Comparison of ENCODE assay signal across 34 cellular contexts in the genomic region with DNA sequence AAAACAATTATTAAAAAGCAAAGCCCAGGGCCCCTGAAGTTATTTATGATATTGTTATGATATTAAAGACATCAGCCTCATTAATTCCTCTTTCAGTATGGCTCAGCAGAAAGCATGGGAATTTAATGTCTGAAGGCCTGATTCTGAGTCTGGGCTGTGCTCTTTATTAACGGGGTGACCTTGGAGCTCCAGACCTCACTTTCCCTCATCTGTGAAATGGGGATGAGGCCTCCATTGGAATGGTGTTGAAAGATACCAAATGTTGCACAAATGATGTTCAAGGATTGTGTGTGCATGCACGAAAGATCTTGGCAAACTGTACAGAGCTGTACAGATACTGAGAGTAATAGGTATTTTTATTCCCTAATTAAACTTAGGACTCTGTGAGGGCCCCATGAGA.
"Had no signal": no experiment of that assay in that cellular context is flagged by ENCODE, and none has a peak within 500 bp of the region (broad histone marks: within the 10 kb centered on the region; RNA-seq: fewer than 3 reads in every experiment).

No MANE protein-coding gene starts in this region.

- DNase-seq: activated effector memory CD4-positive, alpha-beta T cell treated with anti-CD3 and anti-CD28 coated beads, Interleukin-2, amount 50 U/mL, for 16 hours; activated effector memory CD4-positive, alpha-beta T cell treated with Interleukin-2 at 50 U/mL for 16 hours; activated gamma-delta T cell; activated gamma-delta T cell treated with Interleukin-2 at 50 U/mL for 16 hours; activated naive CD4-positive, alpha-beta T cell; activated naive CD4-positive, alpha-beta T cell treated with anti-CD3 and anti-CD28 coated beads for 36 hours; activated naive CD4-positive, alpha-beta T cell treated with anti-CD3 and anti-CD28 coated beads, Interleukin-2, amount 10 ng/mL, durations not matched to agents 7 days and 5 days; activated naive CD4-positive, alpha-beta T cell treated with anti-CD3 and anti-CD28 coated beads, Interleukin-2, amount 50 U/mL, for 16 hours; activated naive CD4-positive, alpha-beta T cell treated with Interleukin-2 at 50 U/mL for 16 hours; activated naive CD8-positive, alpha-beta T cell treated with anti-CD3 and anti-CD28 coated beads for 36 hours; activated naive CD8-positive, alpha-beta T cell treated with anti-CD3 and anti-CD28 coated beads, Interleukin-2, amount 10 ng/mL, durations not matched to agents 7 days and 5 days; activated naive CD8-positive, alpha-beta T cell treated with anti-CD3 and anti-CD28 coated beads, Interleukin-2, amount 50 U/mL, for 24 hours; activated T-cell treated with anti-CD3 and anti-CD28 coated beads, Interleukin-2, amount 50 U/mL, for 1 hour; activated T-cell treated with anti-CD3 and anti-CD28 coated beads, Interleukin-2, amount 50 U/mL, for 24 hours; activated T-cell treated with anti-CD3 and anti-CD28 coated beads, Interleukin-2, amount 50 U/mL, for 4 hours; activated T-cell treated with anti-CD3 and anti-CD28 coated beads, Interleukin-2, amount 50 U/mL, for 48 hours; activated T-cell treated with anti-CD3 and anti-CD28 coated beads, Interleukin-2, amount 50 U/mL, for 72 hours; adrenal gland; amniotic stem cell; amygdala; anterior cingulate cortex; aorta; body of pancreas; brain microvascular endothelial cell; caudate nucleus; central memory CD4-positive, alpha-beta T cell; cerebellar nuclear complex had no signal

- H3K27me3 ChIP-seq: adrenal gland, ascending aorta, body of pancreas, brain microvascular endothelial cell, breast epithelium, cardiac muscle cell had no signal

- FAIRE-seq: astrocyte, bronchial epithelial cell had no signal

- H3K4me1 ChIP-seq: adrenal gland, ascending aorta, body of pancreas, breast epithelium had no signal

- H3K36me3 ChIP-seq: adrenal gland, ascending aorta, brain microvascular endothelial cell, breast epithelium, cardiac muscle cell had no signal

- ATAC-seq: activated naive CD4-positive, alpha-beta T cell treated with anti-CD3 and anti-CD28 coated beads, Interleukin-2, amount 50 U/mL, for 72 hours; activated naive CD8-positive, alpha-beta T cell treated with anti-CD3 and anti-CD28 coated beads, Interleukin-2, amount 50 U/mL, for 24 hours; activated T-cell treated with anti-CD3 and anti-CD28 coated beads, Interleukin-2, amount 50 U/mL, for 4 hours; activated T-cell treated with anti-CD3 and anti-CD28 coated beads, Interleukin-2, amount 50 U/mL, for 72 hours; activated T-helper 17 cell treated with anti-CD3 and anti-CD28 coated beads, Interleukin-2, amount 50 U/mL, for 72 hours; body of pancreas had no signal

- H3K27ac ChIP-seq: adrenal gland, ascending aorta, body of pancreas, brain microvascular endothelial cell, breast epithelium, cardiac muscle cell had no signal

- H3K9me3 ChIP-seq: adrenal gland, ascending aorta, body of pancreas, breast epithelium had no signal

- H3K4me3 ChIP-seq: adrenal gland, ascending aorta, body of pancreas, breast epithelium, cardiac muscle cell had no signal
